ENCODE assay signal across 7 cellular contexts in genomic region chr14:88005978-88006851, GRCh38. TPM values are rescaled to one million over a fixed set of nuclear protein-coding genes. Genes with fewer than 3 reads are reported as not detected.
DNase-seq lines count a peak whose midpoint lies in the region; ATAC-seq and TF ChIP-seq lines count a peak whose summit lies in the region.

No MANE protein-coding gene starts in this region.

- DNase-seq in activated CD4-positive, alpha-beta T cell treated with anti-CD3 and anti-CD28 coated beads for 1 hour, result peak; percentile 42
- DNase-seq in fibroblast of mammary gland (ENCODE audit: low read depth) (peak; percentile 13), SK-N-DZ (ENCODE audit: low spot score) (no peak), AG20443 (ENCODE audit: low spot score) (no peak)
- DNase-seq in stimulated activated CD8-positive, alpha-beta memory T cell treated with anti-CD3 and anti-CD28 coated beads, Interleukin-7, amount 100 ng/mL, for 48 hours (ENCODE audit: extremely low read depth in 1 of 2, low read depth in 1 of 2), result peak; percentile 33 to 71

- H3K4me3 ChIP-seq in fibroblast of mammary gland (ENCODE audit: control insufficient read depth, low read depth, low read length), result no peak overlapping the region

- ATAC-seq in GM19452 (IDR thresholded peaks at IDR 0.05; ENCODE audit: unreplicated experiment) (peak; percentile 96), HG03439 (IDR thresholded peaks at IDR 0.05; ENCODE audit: unreplicated experiment) (peak; percentile 92)

- no peak for TF ChIP-seq CTCF in fibroblast of mammary gland (conservative IDR thresholded peaks at IDR 0.05; ENCODE audit: control insufficient read depth, insufficient read depth, low read depth, low read length)

RNA-seq across cellular contexts. Expression of gene GPR65, which starts 1.3 kb away (rescaled TPM):
- polyA plus RNA-seq in SK-N-DZ (2014; cell fraction: cytosol; rRNA removed), result not detected in 2 replicates
- not detected in 2 replicates for polyA plus RNA-seq in SK-N-DZ (2014; cell fraction: nucleus; rRNA removed)

RNA-seq across cellular contexts. Expression of gene GALC, which starts 13.2 kb away (rescaled TPM):
- polyA plus RNA-seq in SK-N-DZ (2014; cell fraction: cytosol; rRNA removed), result 4.4 and 6.1 TPM in 2 replicates
- polyA plus RNA-seq in SK-N-DZ (2014; cell fraction: nucleus; rRNA removed), result 3.2 and 8.3 TPM in 2 replicates

Comparison
In these comparisons a context has a peak if more than half of its experiments do, and no peak if none do; other contexts are left out.
1. DNase-seq: peak in activated CD4-positive, alpha-beta T cell treated with anti-CD3 and anti-CD28 coated beads for 1 hour (single experiment), fibroblast of mammary gland (single experiment) and stimulated activated CD8-positive, alpha-beta memory T cell treated with anti-CD3 and anti-CD28 coated beads, Interleukin-7, amount 100 ng/mL, for 48 hours (2 of 2); none in SK-N-DZ (single experiment) and AG20443 (single experiment).